ENCODE assay signal across 13 cellular contexts in the genomic region with DNA sequence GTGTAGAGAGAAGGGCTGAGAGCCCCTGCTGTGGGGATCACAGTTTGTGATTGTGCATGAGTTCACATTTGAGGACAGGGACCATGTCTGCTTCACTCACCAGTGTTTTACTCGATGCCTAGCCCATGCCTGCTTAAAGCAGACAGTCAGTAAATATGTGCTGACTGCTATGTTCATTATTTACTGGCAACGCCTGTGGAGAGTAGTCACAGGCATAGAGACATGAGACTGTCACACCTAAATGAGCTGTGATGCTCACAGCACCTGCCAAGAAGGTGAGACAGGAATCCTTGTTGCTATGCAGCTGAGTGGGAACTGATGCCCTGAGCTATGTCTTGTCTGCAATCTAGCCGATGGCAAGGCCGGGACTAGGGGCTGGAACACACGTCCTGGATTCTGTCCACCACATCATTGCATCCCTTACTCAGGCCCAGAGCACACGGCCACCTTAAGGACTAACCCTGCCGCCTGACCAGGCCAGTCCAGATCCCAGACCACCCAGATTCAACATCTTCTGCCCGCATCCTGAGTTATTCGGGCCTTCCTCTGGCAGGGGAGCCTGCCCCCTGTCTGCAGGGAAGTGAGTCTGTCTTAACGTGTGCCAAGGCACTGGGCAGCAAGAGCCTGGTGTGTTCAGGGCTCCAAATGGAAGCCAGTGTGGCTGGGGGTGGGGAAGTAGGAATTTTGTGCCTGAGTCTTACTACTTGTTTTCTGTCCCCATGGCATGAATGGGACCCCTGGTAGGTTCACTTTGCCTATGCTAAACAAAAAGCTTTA. TPM values are rescaled to one million over a fixed set of nuclear protein-coding genes. Genes with fewer than 3 reads are reported as not detected.
DNase-seq lines count a peak whose midpoint lies in the region; ATAC-seq and TF ChIP-seq lines count a peak whose summit lies in the region.
"Had no signal": no experiment of that assay in that cellular context is flagged by ENCODE, and none has a peak within 500 bp of the region (broad histone marks: within the 10 kb centered on the region; RNA-seq: fewer than 3 reads in every experiment).

No MANE protein-coding gene starts in this region.

- ATAC-seq in heart right ventricle (no peak), HG02588 (IDR thresholded peaks at IDR 0.05; ENCODE audit: unreplicated experiment) (no peak)

- no peak overlapping the region for H3K4me3 ChIP-seq in heart right ventricle
- H3K4me3 ChIP-seq in right atrium auricular region: no peak overlapping the region
- no peak overlapping the region for H3K4me3 ChIP-seq in WI38 (ENCODE audit: low read depth, low read length)
- H3K4me3 ChIP-seq: ascending aorta had no signal

- 43 to 48% methylated on average over 10 of the region's 10 CpGs for WGBS in heart right ventricle, 2 donors

- intact Hi-C loops in heart right ventricle (cut with DNase I): loop anchor here in 2 of 10 donors (5.0 kb wide), 2 partner anchors 51 to 61 kb away; no protein-coding TSS in a partner anchor

- in situ Hi-C loops in KBM-7 (cut with MboI; ENCODE audit: low pct_unique_long_range_greater_than_20kb, low sequenced_read_pairs): no loop called here

- TF ChIP-seq CTCF in heart right ventricle (IDR thresholded peaks at IDR 0.05) (peak in 7 of 9 donors; percentile 23 to 48 (median 35)), right atrium auricular region (IDR thresholded peaks at IDR 0.05) (peak in 1 of 2 donors; percentile 42), WI38 (IDR thresholded peaks at IDR 0.05; ENCODE audit: low read depth, low read length) (peak; percentile 8; the same call in 1 of the 2 replicates)

- peaks cover 0 to 40% (median 0%) of the 10 kb centered on the region in 9 donors for H3K36me3 ChIP-seq in heart right ventricle
- H3K36me3 ChIP-seq in right atrium auricular region: no peaks in the 10 kb centered on the region
- H3K36me3 ChIP-seq: ascending aorta had no signal

- H3K27me3 ChIP-seq in heart right ventricle (peaks cover 0 to 5% (median 0%) of the 10 kb centered on the region in 7 donors), right atrium auricular region (no peaks in the 10 kb centered on the region)
- H3K27me3 ChIP-seq: ascending aorta had no signal

- DNase-seq in heart right ventricle (no peak), right atrium auricular region (ENCODE audit: low spot score) (no peak), iPS-NIHi7 (ENCODE audit: extremely low spot score) (peak; percentile 58), GDM1 (lab: John Stamatoyannopoulos, UW) (no peak), KBM-7 (no peak)
- DNase-seq in activated CD8-positive, alpha-beta memory T cell treated with anti-CD3 and anti-CD28 coated beads, Interleukin-2, amount 50 U/mL, for 4 hours: no peak
- DNase-seq: activated B cell treated with CpG ODN at 0.5 μM for 24 hours; activated T-cell treated with anti-CD3 and anti-CD28 coated beads, Interleukin-2, amount 50 U/mL, for 24 hours; NCI-H2171; stimulated activated CD4-positive, alpha-beta T cell treated with anti-CD3 and anti-CD28 coated beads, Interleukin-4, amount 100 ng/mL, for 24 hours had no signal

- H3K27ac ChIP-seq in heart right ventricle (peak overlapping the region in 8 of 10 donors; percentile 17 to 86 (median 32)), right atrium auricular region (no peak overlapping the region)
- H3K27ac ChIP-seq: ascending aorta had no signal

- H3K4me1 ChIP-seq in heart right ventricle (peaks cover 13 to 54% (median 37%) of the 10 kb centered on the region in 9 donors), right atrium auricular region (peaks cover 0 to 32% of the 10 kb centered on the region in 2 donors)
- H3K4me1 ChIP-seq: ascending aorta had no signal

- no peaks in the 10 kb centered on the region for H3K9me3 ChIP-seq in heart right ventricle
- no peaks in the 10 kb centered on the region for H3K9me3 ChIP-seq in right atrium auricular region
- H3K9me3 ChIP-seq: ascending aorta had no signal

RNA-seq across cellular contexts. Expression of a gene that starts 44.8 kb away (rescaled TPM):
- total RNA-seq in heart right ventricle (10 to 100 TPM; 10.8 to 23.4 (median 16.6) TPM), right atrium auricular region (10 to 100 TPM in 1 of 2 donors, 1 to 10 TPM in 1; 9.6 to 18.8 TPM)
- 10 to 100 TPM in 1 of 2 donors, 1 to 10 TPM in 1; 8.9 to 11.0 TPM for polyA plus RNA-seq in heart right ventricle
- total RNA-seq: activated B cell treated with CpG ODN at 0.5 μM for 24 hours had no signal

Comparison
In these comparisons a context has a peak if more than half of its experiments do, and no peak if none do; other contexts are left out.
1. H3K27ac ChIP-seq: peak in heart right ventricle (8 of 10); none in right atrium auricular region (0 of 2).